In the genomic region with DNA sequence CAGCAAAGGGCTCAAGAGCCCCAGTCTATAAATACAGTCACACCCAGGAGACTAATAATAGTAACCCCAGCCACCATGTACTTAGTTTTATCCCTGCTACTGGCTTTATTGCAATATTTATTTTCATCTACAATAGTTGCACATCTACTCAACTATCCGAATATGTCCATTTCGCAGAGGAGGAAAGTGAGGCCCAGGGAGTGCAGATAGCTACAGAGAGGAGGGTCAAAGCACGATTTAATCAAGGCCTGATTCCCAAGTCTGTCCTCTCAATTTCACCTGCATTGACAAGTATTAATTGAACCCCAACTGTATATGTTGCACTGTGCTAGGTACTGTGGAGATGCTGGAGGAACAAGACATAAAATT, we compare ENCODE assay signal across 1 cellular context.
TF ChIP-seq lines count a peak whose summit lies in the region.

No MANE protein-coding gene starts in this region.

TF ChIP-seq in endothelial cell of umbilical vein, 7 proteins besides CTCF, POLR2A, EP300 and RAD21:
- no peak for TF ChIP-seq GATA2 (IDR thresholded peaks at IDR 0.05; ENCODE audit: insufficient read depth, insufficient read length, low read depth, low read length)
- TF ChIP-seq EZH2 (IDR thresholded peaks at IDR 0.05; ENCODE audit: borderline replicate concordance, low read depth, low read length, severe bottlenecking), result no peak
- TF ChIP-seq FOS (IDR thresholded peaks at IDR 0.05; ENCODE audit: borderline replicate concordance, insufficient read depth, low read length), result no peak
- TF ChIP-seq POLR2AphosphoS5 (IDR thresholded peaks at IDR 0.05; ENCODE audit: insufficient read depth, low read depth, low read length), result no peak
- no peak for TF ChIP-seq JUN (IDR thresholded peaks at IDR 0.05; ENCODE audit: borderline replicate concordance, insufficient read depth, insufficient read length, low read depth)
- no peak for TF ChIP-seq MAX (IDR thresholded peaks at IDR 0.05; ENCODE audit: insufficient read depth, insufficient read length)
- no peak for TF ChIP-seq MYC (IDR thresholded peaks at IDR 0.05; ENCODE audit: low read depth, low read length)
TF ChIP-seq in endothelial cell of umbilical vein: peak in this region for 0.
